In genomic region chr4:32745351-32745750, GRCh38 we compare ENCODE assay signal across 31 cellular contexts.
"Had no signal": no experiment of that assay in that cellular context is flagged by ENCODE, and none has a peak within 500 bp of the region (broad histone marks: within the 10 kb centered on the region; RNA-seq: fewer than 3 reads in every experiment).

No MANE protein-coding gene starts in this region.

- H3K4me1 ChIP-seq: ascending aorta, breast epithelium, colonic mucosa, esophagus muscularis mucosa, foreskin keratinocyte, gastroesophageal sphincter, heart left ventricle had no signal

- H3K9me3 Mint-ChIP-seq: activated CD4-positive, alpha-beta T cell treated with anti-CD3 and anti-CD28 coated beads, Interleukin-2, amount 10 ng/mL, durations not matched to agents 24 days and 14 days; activated naive CD4-positive, alpha-beta T cell treated with anti-CD3 and anti-CD28 coated beads, Interleukin-2, amount 50 U/mL, for 24 hours had no signal

- H3K9me3 ChIP-seq: ascending aorta, breast epithelium, colonic mucosa, esophagus muscularis mucosa, gastroesophageal sphincter had no signal

- H3K4me1 Mint-ChIP-seq: activated CD4-positive, alpha-beta T cell treated with anti-CD3 and anti-CD28 coated beads for 36 hours; activated CD4-positive, alpha-beta T cell treated with anti-CD3 and anti-CD28 coated beads, Interleukin-2, amount 10 ng/mL, durations not matched to agents 24 days and 14 days; activated CD8-positive, alpha-beta memory T cell treated with anti-CD3 and anti-CD28 coated beads, Interleukin-2, amount 10 ng/mL, durations not matched to agents 7 days and 5 days; activated naive CD4-positive, alpha-beta T cell treated with anti-CD3 and anti-CD28 coated beads, Interleukin-2, amount 50 U/mL, for 24 hours; activated naive CD8-positive, alpha-beta T cell treated with anti-CD3 and anti-CD28 coated beads, Interleukin-2, amount 10 ng/mL, durations not matched to agents 7 days and 5 days; brain had no signal

- H3K36me3 Mint-ChIP-seq: activated CD4-positive, alpha-beta memory T cell treated with anti-CD3 and anti-CD28 coated beads for 36 hours; activated CD8-positive, alpha-beta memory T cell treated with anti-CD3 and anti-CD28 coated beads, Interleukin-2, amount 10 ng/mL, durations not matched to agents 7 days and 5 days; activated naive CD4-positive, alpha-beta T cell treated with anti-CD3 and anti-CD28 coated beads, Interleukin-2, amount 50 U/mL, for 24 hours; activated naive CD8-positive, alpha-beta T cell treated with anti-CD3 and anti-CD28 coated beads, Interleukin-2, amount 10 ng/mL, durations not matched to agents 7 days and 5 days; brain had no signal

- H3K4me3 ChIP-seq: ascending aorta, breast epithelium, cardiac muscle cell, colonic mucosa, esophagus muscularis mucosa, gastroesophageal sphincter, heart left ventricle had no signal

- DNase-seq: activated CD4-positive, alpha-beta memory T cell treated with anti-CD3 and anti-CD28 coated beads for 36 hours; activated CD4-positive, alpha-beta T cell treated with anti-CD3 and anti-CD28 coated beads for 36 hours; activated CD4-positive, alpha-beta T cell treated with anti-CD3 and anti-CD28 coated beads, Interleukin-2, amount 10 ng/mL, durations not matched to agents 24 days and 14 days; activated CD4-positive, CD25-positive, alpha-beta regulatory T cell; activated CD4-positive, CD25-positive, alpha-beta regulatory T cell treated with anti-CD3 and anti-CD28 coated beads, Interleukin-2, amount 50 U/mL, for 72 hours; activated CD8-positive, alpha-beta memory T cell treated with anti-CD3 and anti-CD28 coated beads, Interleukin-2, amount 10 ng/mL, durations not matched to agents 7 days and 5 days; activated CD8-positive, alpha-beta memory T cell treated with anti-CD3 and anti-CD28 coated beads, Interleukin-2, amount 50 U/mL, for 4 hours; activated CD8-positive, alpha-beta T cell treated with anti-CD3 and anti-CD28 coated beads, Interleukin-2, amount 10 ng/mL, durations not matched to agents 7 days and 5 days; activated effector memory CD4-positive, alpha-beta T cell treated with anti-CD3 and anti-CD28 coated beads, Interleukin-2, amount 50 U/mL, for 16 hours; activated naive CD4-positive, alpha-beta T cell treated with anti-CD3 and anti-CD28 coated beads for 36 hours; activated naive CD8-positive, alpha-beta T cell treated with anti-CD3 and anti-CD28 coated beads, Interleukin-2, amount 10 ng/mL, durations not matched to agents 7 days and 5 days; activated T-cell treated with anti-CD3 and anti-CD28 coated beads, Interleukin-2, amount 50 U/mL, for 1 hour; activated T-cell treated with anti-CD3 and anti-CD28 coated beads, Interleukin-2, amount 50 U/mL, for 48 hours; central memory CD4-positive, alpha-beta T cell; cerebellar nuclear complex; colonic mucosa; effector memory CD4-positive, alpha-beta T cell; erythroblast; foreskin keratinocyte; glutamatergic neuron; heart left ventricle; T-helper 2 cell had no signal

- H3K27ac Mint-ChIP-seq: activated CD4-positive, alpha-beta memory T cell treated with anti-CD3 and anti-CD28 coated beads for 36 hours; activated CD4-positive, alpha-beta T cell treated with anti-CD3 and anti-CD28 coated beads for 36 hours; activated CD4-positive, alpha-beta T cell treated with anti-CD3 and anti-CD28 coated beads, Interleukin-2, amount 10 ng/mL, durations not matched to agents 24 days and 14 days; activated CD8-positive, alpha-beta memory T cell treated with anti-CD3 and anti-CD28 coated beads, Interleukin-2, amount 10 ng/mL, durations not matched to agents 7 days and 5 days; activated CD8-positive, alpha-beta T cell treated with anti-CD3 and anti-CD28 coated beads, Interleukin-2, amount 10 ng/mL, durations not matched to agents 7 days and 5 days; activated naive CD4-positive, alpha-beta T cell treated with anti-CD3 and anti-CD28 coated beads for 36 hours; activated naive CD4-positive, alpha-beta T cell treated with anti-CD3 and anti-CD28 coated beads, Interleukin-2, amount 50 U/mL, for 24 hours; activated naive CD8-positive, alpha-beta T cell treated with anti-CD3 and anti-CD28 coated beads, Interleukin-2, amount 10 ng/mL, durations not matched to agents 7 days and 5 days; activated T-helper 1 cell treated with anti-CD3 and anti-CD28 coated beads, Interleukin-12 subunit alpha, Interleukin-12 subunit beta, Interleukin-2, Interleukin-4 antibody, amounts not matched to agents 30 ng/mL and 10 ng/mL and 1 ng/mL, durations not matched to agents 14 hours and 24 hours and 36 hours; activated T-helper 2 cell treated with anti-CD3 and anti-CD28 coated beads, Interferon-gamma antibody, Interleukin-2, Interleukin-4, amounts not matched to agents 10 μg/mL and 5 μg/mL and 100 μg/mL, durations not matched to agents 14 hours and 24 hours and 36 hours; brain had no signal

- H3K4me3 Mint-ChIP-seq: activated CD4-positive, alpha-beta memory T cell treated with anti-CD3 and anti-CD28 coated beads for 36 hours; activated CD4-positive, alpha-beta T cell treated with anti-CD3 and anti-CD28 coated beads for 36 hours; activated CD4-positive, alpha-beta T cell treated with anti-CD3 and anti-CD28 coated beads, Interleukin-2, amount 10 ng/mL, durations not matched to agents 24 days and 14 days; activated CD8-positive, alpha-beta memory T cell treated with anti-CD3 and anti-CD28 coated beads, Interleukin-2, amount 10 ng/mL, durations not matched to agents 7 days and 5 days; activated CD8-positive, alpha-beta T cell treated with anti-CD3 and anti-CD28 coated beads, Interleukin-2, amount 10 ng/mL, durations not matched to agents 7 days and 5 days; activated naive CD4-positive, alpha-beta T cell treated with anti-CD3 and anti-CD28 coated beads for 36 hours; activated naive CD4-positive, alpha-beta T cell treated with anti-CD3 and anti-CD28 coated beads, Interleukin-2, amount 50 U/mL, for 24 hours; activated naive CD8-positive, alpha-beta T cell treated with anti-CD3 and anti-CD28 coated beads, Interleukin-2, amount 10 ng/mL, durations not matched to agents 7 days and 5 days; activated T-helper 1 cell treated with anti-CD3 and anti-CD28 coated beads, Interleukin-12 subunit alpha, Interleukin-12 subunit beta, Interleukin-2, Interleukin-4 antibody, amounts not matched to agents 30 ng/mL and 10 ng/mL and 1 ng/mL, durations not matched to agents 14 hours and 24 hours and 36 hours; brain had no signal

- H3K27me3 Mint-ChIP-seq: activated CD4-positive, alpha-beta memory T cell treated with anti-CD3 and anti-CD28 coated beads for 36 hours; activated CD4-positive, alpha-beta T cell treated with anti-CD3 and anti-CD28 coated beads for 36 hours; activated CD4-positive, alpha-beta T cell treated with anti-CD3 and anti-CD28 coated beads, Interleukin-2, amount 10 ng/mL, durations not matched to agents 24 days and 14 days; activated CD8-positive, alpha-beta memory T cell treated with anti-CD3 and anti-CD28 coated beads, Interleukin-2, amount 10 ng/mL, durations not matched to agents 7 days and 5 days; activated naive CD4-positive, alpha-beta T cell treated with anti-CD3 and anti-CD28 coated beads, Interleukin-2, amount 50 U/mL, for 24 hours; activated naive CD8-positive, alpha-beta T cell treated with anti-CD3 and anti-CD28 coated beads, Interleukin-2, amount 10 ng/mL, durations not matched to agents 7 days and 5 days; brain had no signal

- H3K27ac ChIP-seq: ascending aorta, breast epithelium, cardiac muscle cell, colonic mucosa, esophagus muscularis mucosa, foreskin keratinocyte, gastroesophageal sphincter, heart left ventricle had no signal

- H3K27me3 ChIP-seq: ascending aorta, breast epithelium, cardiac muscle cell, colonic mucosa, esophagus muscularis mucosa, foreskin keratinocyte, gastroesophageal sphincter, heart left ventricle had no signal

- H3K36me3 ChIP-seq: ascending aorta, breast epithelium, cardiac muscle cell, colonic mucosa, esophagus muscularis mucosa, gastroesophageal sphincter, heart left ventricle had no signal

- ATAC-seq: activated CD4-positive, alpha-beta T cell treated with anti-CD3 and anti-CD28 coated beads for 36 hours; activated CD8-positive, alpha-beta memory T cell treated with anti-CD3 and anti-CD28 coated beads, Interleukin-2, amount 10 ng/mL, durations not matched to agents 7 days and 5 days; activated CD8-positive, alpha-beta T cell treated with anti-CD3 and anti-CD28 coated beads, Interleukin-2, amount 10 ng/mL, durations not matched to agents 7 days and 5 days; foreskin keratinocyte; gastroesophageal sphincter; heart left ventricle had no signal
